ENCODE assay signal across 12 cellular contexts in genomic region chr3:170361711-170362110, GRCh38. TPM values are rescaled to one million over a fixed set of nuclear protein-coding genes. Genes with fewer than 3 reads are reported as not detected.
DNase-seq lines count a peak whose midpoint lies in the region; ATAC-seq and TF ChIP-seq lines count a peak whose summit lies in the region.
"Had no signal": no experiment of that assay in that cellular context is flagged by ENCODE, and none has a peak within 500 bp of the region (broad histone marks: within the 10 kb centered on the region; RNA-seq: fewer than 3 reads in every experiment).

No MANE protein-coding gene starts in this region.

- H3K27ac Mint-ChIP-seq in T-helper 17 cell: peak overlapping the region; percentile 94
- H3K27ac Mint-ChIP-seq in naive thymus-derived CD4-positive, alpha-beta T cell: peak overlapping the region in 2 of 9 donors; percentile 30 to 38

- H3K27me3 ChIP-seq in H7 (ENCODE audit: control insufficient read depth, insufficient read depth, low read length) (no peaks in the 10 kb centered on the region), iPS DF 6.9 (ENCODE audit: control insufficient read depth, insufficient read depth, low read length) (no peaks in the 10 kb centered on the region)
- H3K27me3 ChIP-seq in naive thymus-derived CD4-positive, alpha-beta T cell (ENCODE audit: control insufficient read depth in 2 of 2, insufficient read depth in 2 of 2, low read length in 2 of 2): no peaks in the 10 kb centered on the region
- H3K27me3 ChIP-seq: esophagus squamous epithelium had no signal

- CTCF ChIA-PET in naive thymus-derived CD4-positive, alpha-beta T cell (lab: Charles Lee): interaction anchor here (0.7 kb wide), 1 partner anchor 449 kb away, joined by 4 read pairs; no protein-coding TSS in a partner anchor
- CTCF ChIA-PET in HEK293T (lab: Yijun Ruan, JAX): no interaction called here

- H3K36me3 ChIP-seq in H7 (replicated peaks; ENCODE audit: control insufficient read depth, insufficient read depth, low read length) (peaks cover 26% of the 10 kb centered on the region), iPS DF 6.9 (ENCODE audit: control insufficient read depth, insufficient read depth, low read length) (peaks cover 8% of the 10 kb centered on the region)
- H3K36me3 ChIP-seq in naive thymus-derived CD4-positive, alpha-beta T cell (ENCODE audit: control insufficient read depth in 2 of 3, insufficient read depth in 3 of 3, low read length in 3 of 3): peaks cover 0 to 14% (median 0%) of the 10 kb centered on the region in 3 experiments

- DNase-seq in H7 (no peak), T-helper 17 cell (no peak), iPS DF 6.9 (ENCODE audit: low read depth, low spot score) (no peak), skeletal muscle cell (ENCODE audit: low read depth) (no peak), HEK293T (ENCODE audit: extremely low spot score) (no peak)
- no peak for DNase-seq in naive thymus-derived CD4-positive, alpha-beta T cell
- DNase-seq: esophagus squamous epithelium; NCI-H510A; SHP77 treated with DMSO at 0.1 percent for 48 hours; stimulated activated CD4-positive, alpha-beta T cell treated with anti-CD3 and anti-CD28 coated beads, Interleukin-4, amount 100 ng/mL, for 4 hours; WERI-Rb-1 had no signal

- POLR2A ChIA-PET in naive thymus-derived CD4-positive, alpha-beta T cell (lab: Charles Lee): interaction anchor here (0.6 kb wide), 1 partner anchor 525 kb away, joined by 3 read pairs; no protein-coding TSS in a partner anchor
- POLR2A ChIA-PET in HEK293T (lab: Yijun Ruan, JAX): no interaction called here

- intact Hi-C loops in naive thymus-derived CD4-positive, alpha-beta T cell (cut with micrococcal nuclease): no loop called here

- H3K36me3 Mint-ChIP-seq in T-helper 17 cell (ENCODE audit: low read depth): peaks cover 5% of the 10 kb centered on the region
- H3K36me3 Mint-ChIP-seq in naive thymus-derived CD4-positive, alpha-beta T cell: peaks cover 8 to 51% (median 43%) of the 10 kb centered on the region in 5 donors

- H3K4me3 ChIP-seq in H7 (ENCODE audit: insufficient read depth, low read depth, low read length) (peak overlapping the region; percentile 95), iPS DF 6.9 (ENCODE audit: low read length) (peak overlapping the region; percentile 6; the same call in 1 of the 2 replicates), skeletal muscle cell (ENCODE audit: low read depth, low read length) (peak overlapping the region; percentile 8)
- H3K4me3 ChIP-seq in naive thymus-derived CD4-positive, alpha-beta T cell (ENCODE audit: low read length): no peak overlapping the region

- no peaks in the 10 kb centered on the region for H3K27me3 Mint-ChIP-seq in T-helper 17 cell
- no peaks in the 10 kb centered on the region for H3K27me3 Mint-ChIP-seq in naive thymus-derived CD4-positive, alpha-beta T cell

- no peaks in the 10 kb centered on the region for H3K9me3 ChIP-seq in T-helper 17 cell (ENCODE audit: control insufficient read depth, low read length, poor library complexity, severe bottlenecking)
- H3K9me3 ChIP-seq in iPS DF 6.9 (ENCODE audit: control insufficient read depth, insufficient read depth, low read length): no peaks in the 10 kb centered on the region
- peaks cover 0 to 12% (median 0%) of the 10 kb centered on the region in 3 experiments for H3K9me3 ChIP-seq in naive thymus-derived CD4-positive, alpha-beta T cell (ENCODE audit: control insufficient read depth in 2 of 3, low read length in 3 of 3)
- H3K9me3 ChIP-seq: esophagus squamous epithelium had no signal

- H3K4me3 Mint-ChIP-seq in T-helper 17 cell: no peak overlapping the region
- peak overlapping the region in 4 of 10 donors; percentile 32 to 55 (median 41) for H3K4me3 Mint-ChIP-seq in naive thymus-derived CD4-positive, alpha-beta T cell

- peaks cover 0 to 44% (median 9%) of the 10 kb centered on the region in 11 donors for H3K9me3 Mint-ChIP-seq in naive thymus-derived CD4-positive, alpha-beta T cell

- no CpG with 5 or more reads among the region's 6 CpGs for WGBS in iPS DF 6.9 (ENCODE audit: insufficient coverage, insufficient read length)

- ATAC-seq in T-helper 17 cell (no peak), HG03460 (IDR thresholded peaks at IDR 0.05; ENCODE audit: unreplicated experiment) (no peak)
- ATAC-seq in naive thymus-derived CD4-positive, alpha-beta T cell: no peak

- peaks cover 25% of the 10 kb centered on the region for H3K4me1 Mint-ChIP-seq in T-helper 17 cell
- H3K4me1 Mint-ChIP-seq in naive thymus-derived CD4-positive, alpha-beta T cell: peaks cover 15 to 60% (median 51%) of the 10 kb centered on the region in 7 donors

- H3K27ac ChIP-seq in iPS DF 6.9 (ENCODE audit: low read length): no peak overlapping the region
- H3K27ac ChIP-seq in naive thymus-derived CD4-positive, alpha-beta T cell (ENCODE audit: low read depth, low read length): no peak overlapping the region
- H3K27ac ChIP-seq: esophagus squamous epithelium, WERI-Rb-1 had no signal

- H3K4me1 ChIP-seq in iPS DF 6.9 (ENCODE audit: control insufficient read depth, insufficient read depth, low read length): no peaks in the 10 kb centered on the region; the same call in 1 of the 2 replicates
- H3K4me1 ChIP-seq in naive thymus-derived CD4-positive, alpha-beta T cell (ENCODE audit: control insufficient read depth in 2 of 2, insufficient read depth in 2 of 2, low read length in 2 of 2): peaks cover 7 to 9% of the 10 kb centered on the region in 2 donors

TF ChIP-seq in HEK293T, 16 proteins besides CTCF, POLR2A, EP300 and RAD21:
- no peak for TF ChIP-seq FOXK2 (IDR thresholded peaks at IDR 0.05)
- TF ChIP-seq BHLHE40 (IDR thresholded peaks at IDR 0.05; ENCODE audit: borderline replicate concordance): no peak
- no peak for TF ChIP-seq ARNT (IDR thresholded peaks at IDR 0.05)
- no peak for TF ChIP-seq L3MBTL2 (conservative IDR thresholded peaks at IDR 0.05)
- TF ChIP-seq SP1 (IDR thresholded peaks at IDR 0.05): no peak
- no peak for TF ChIP-seq NFRKB (IDR thresholded peaks at IDR 0.05)
- no peak for TF ChIP-seq ELF4 (IDR thresholded peaks at IDR 0.05)
- TF ChIP-seq SUZ12 (IDR thresholded peaks at IDR 0.05): no peak
- no peak for TF ChIP-seq PKNOX1 (IDR thresholded peaks at IDR 0.05)
- no peak for TF ChIP-seq LEF1 (IDR thresholded peaks at IDR 0.05; ENCODE audit: borderline replicate concordance)
- TF ChIP-seq FOXA1 (IDR thresholded peaks at IDR 0.05): no peak
- TF ChIP-seq HDGF (IDR thresholded peaks at IDR 0.05; ENCODE audit: borderline replicate concordance): no peak
- TF ChIP-seq CTBP1 (IDR thresholded peaks at IDR 0.05; ENCODE audit: borderline replicate concordance): no peak
- no peak for TF ChIP-seq FOXM1 (IDR thresholded peaks at IDR 0.05; ENCODE audit: borderline replicate concordance)
TF ChIP-seq in HEK293T: peak in this region for 0.

RNA-seq across cellular contexts. Expression of gene SKIL, which starts 4.2 kb away (rescaled TPM):
- 102 and 165 TPM in 2 replicates for total RNA-seq in H7 (2014; rRNA removed; shearing (Covaris generic))
- 10 to 100 TPM; 49.4 to 59.8 TPM for total RNA-seq in T-helper 17 cell
- 10 to 100 TPM; 19.1 to 80.5 (median 40.9) TPM for total RNA-seq in naive thymus-derived CD4-positive, alpha-beta T cell
- 1 to 10 TPM; 4.7 to 6.0 TPM for polyA plus RNA-seq in naive thymus-derived CD4-positive, alpha-beta T cell

RNA-seq across cellular contexts. Expression of gene CLDN11, which starts 57.0 kb away (rescaled TPM):
- 81.6 and 104 TPM in 2 replicates for total RNA-seq in H7 (2014; rRNA removed; shearing (Covaris generic))
- total RNA-seq in T-helper 17 cell: not detected
- not detected for total RNA-seq in naive thymus-derived CD4-positive, alpha-beta T cell
- polyA plus RNA-seq in naive thymus-derived CD4-positive, alpha-beta T cell: not detected

Comparison
In these comparisons a context has a peak if more than half of its experiments do, and no peak if none do; other contexts are left out.
1. RNA of gene CLDN11, which starts 57.0 kb away (total RNA-seq): 81.6 to 104 TPM in H7; not detected in naive thymus-derived CD4-positive, alpha-beta T cell and not detected in T-helper 17 cell; every median in the first group is over 10 times any median in the second.